22 cellular contexts compared by ENCODE assay signal in genomic region chr17:10200645-10201044, GRCh38. TPM values are rescaled to one million over a fixed set of nuclear protein-coding genes. Genes with fewer than 3 reads are reported as not detected.
DNase-seq lines count a peak whose midpoint lies in the region; ATAC-seq, FAIRE-seq and TF ChIP-seq lines count a peak whose summit lies in the region.
"Had no signal": no experiment of that assay in that cellular context is flagged by ENCODE, and none has a peak within 500 bp of the region (broad histone marks: within the 10 kb centered on the region; RNA-seq: fewer than 3 reads in every experiment).

No MANE protein-coding gene starts in this region.

- H3K27ac Mint-ChIP-seq in astrocyte (ENCODE audit: unreplicated experiment), result no peak overlapping the region
- no peak overlapping the region for H3K27ac Mint-ChIP-seq in mesothelial cell of epicardium
- H3K27ac Mint-ChIP-seq: CD4-positive, alpha-beta memory T cell had no signal

- no peaks in the 10 kb centered on the region for H4K20me1 ChIP-seq in astrocyte (ENCODE audit: insufficient read depth, low read length)
- H4K20me1 ChIP-seq in osteoblast (ENCODE audit: insufficient read depth, low read length), result no peaks in the 10 kb centered on the region

- H3K4me3 ChIP-seq in astrocyte (ENCODE audit: insufficient read depth, low read depth, low read length) (no peak overlapping the region), osteoblast (ENCODE audit: insufficient read depth, low read length) (no peak overlapping the region)
- H3K4me3 ChIP-seq: A549, GM23248 had no signal

- no peaks in the 10 kb centered on the region for H3K9me3 ChIP-seq in astrocyte (ENCODE audit: insufficient read depth, low read depth, low read length)
- no peaks in the 10 kb centered on the region for H3K9me3 ChIP-seq in osteoblast (ENCODE audit: low read depth, low read length)

- no peaks in the 10 kb centered on the region for H3K36me3 ChIP-seq in astrocyte (ENCODE audit: insufficient read depth, low read length)
- H3K36me3 ChIP-seq in osteoblast (ENCODE audit: insufficient read depth, low read length), result no peaks in the 10 kb centered on the region

- H3K4me3 Mint-ChIP-seq in astrocyte (ENCODE audit: unreplicated experiment), result peak overlapping the region; percentile 55
- H3K4me3 Mint-ChIP-seq in mesothelial cell of epicardium, result peak overlapping the region; percentile 62

- ATAC-seq in GM21529 (IDR thresholded peaks at IDR 0.05; ENCODE audit: unreplicated experiment), result no peak
- ATAC-seq: A549 had no signal

- H3K27me3 ChIP-seq in astrocyte (ENCODE audit: insufficient read depth, low read length) (peaks cover 28% of the 10 kb centered on the region), osteoblast (ENCODE audit: insufficient read depth, low read length) (peaks cover 10% of the 10 kb centered on the region)

- H3K79me2 ChIP-seq in astrocyte (ENCODE audit: insufficient read depth, low read length) (no peaks in the 10 kb centered on the region), osteoblast (ENCODE audit: insufficient read depth, low read length) (no peaks in the 10 kb centered on the region)

- no peak overlapping the region for H3K9ac ChIP-seq in astrocyte (ENCODE audit: low read length)
- H3K9ac ChIP-seq: GM23248 had no signal

- H3K9me3 Mint-ChIP-seq in astrocyte (ENCODE audit: unreplicated experiment) (peaks cover 8% of the 10 kb centered on the region), mesothelial cell of epicardium (peaks cover 19% of the 10 kb centered on the region)

- H3K36me3 Mint-ChIP-seq in astrocyte (ENCODE audit: low read depth, unreplicated experiment) (peaks cover 5% of the 10 kb centered on the region), mesothelial cell of epicardium (peaks cover 8% of the 10 kb centered on the region)
- H3K36me3 Mint-ChIP-seq: CD4-positive, alpha-beta memory T cell had no signal

- no peak for TF ChIP-seq CTCF in astrocyte (IDR thresholded peaks at IDR 0.05; ENCODE audit: insufficient read depth, low read depth, low read length)
- TF ChIP-seq CTCF in mesothelial cell of epicardium (IDR thresholded peaks at IDR 0.05; ENCODE audit: unreplicated experiment), result no peak
- no peak for TF ChIP-seq CTCF in osteoblast (IDR thresholded peaks at IDR 0.05; ENCODE audit: extremely low read depth, low read depth, low read length)

- no peak overlapping the region for H2AFZ ChIP-seq in astrocyte (ENCODE audit: low read depth, low read length)
- H2AFZ ChIP-seq in osteoblast (ENCODE audit: low read length), result no peak overlapping the region
- H2AFZ ChIP-seq: GM23248 had no signal

- H3K4me1 ChIP-seq in astrocyte (ENCODE audit: insufficient read depth, low read length), result no peaks in the 10 kb centered on the region
- H3K4me1 ChIP-seq in osteoblast (ENCODE audit: insufficient read depth, low read length), result no peaks in the 10 kb centered on the region
- H3K4me1 ChIP-seq: A549 had no signal

- DNase-seq in astrocyte (ENCODE audit: low read depth) (no peak), mesothelial cell of epicardium (ENCODE audit: low spot score in 2 of 2, unreplicated experiment in 2 of 2) (no peak), osteoblast (ENCODE audit: insufficient read length, low spot score, missing footprints) (peak; percentile 18), hippocampal formation (lab: John Stamatoyannopoulos, UW) (no peak), Ammon's horn (ENCODE audit: low spot score) (no peak)
- DNase-seq: 8988T; ACHN; AML-193; C1 segment of cervical spinal cord; Calu3; CD4-positive, alpha-beta memory T cell; COR-L47; DMS153; DND-41; GM23248; H7; HCEC 1CT had no signal

- H3K27ac ChIP-seq in astrocyte (ENCODE audit: low read depth, low read length) (no peak overlapping the region), osteoblast (ENCODE audit: low read depth, low read length) (no peak overlapping the region)
- H3K27ac ChIP-seq: A549, GM23248 had no signal

- FAIRE-seq in astrocyte (lab: Jason Lieb, UNC), result no peak
- FAIRE-seq: A549, G401.6, GM12892, H1 had no signal

- no peaks in the 10 kb centered on the region for H3K4me1 Mint-ChIP-seq in astrocyte (ENCODE audit: low read depth, unreplicated experiment)
- peaks cover 14% of the 10 kb centered on the region for H3K4me1 Mint-ChIP-seq in mesothelial cell of epicardium

- H3K27me3 Mint-ChIP-seq in astrocyte (ENCODE audit: low read depth, unreplicated experiment) (peaks cover 41% of the 10 kb centered on the region), mesothelial cell of epicardium (ENCODE audit: low read depth) (peaks cover 12% of the 10 kb centered on the region)

- H3K4me2 ChIP-seq in astrocyte (ENCODE audit: low read length) (no peak overlapping the region), osteoblast (ENCODE audit: insufficient read depth, low read length) (no peak overlapping the region)
- H3K4me2 ChIP-seq: A549 had no signal

RNA-seq across cellular contexts. Expression of gene GAS7, which starts 2.2 kb away (rescaled TPM):
- total RNA-seq in astrocyte (8.5 and 10.2 TPM in 2 replicates), mesothelial cell of epicardium (41.0 to 47.7 TPM (median 44.0 TPM) in 3 replicates), osteoblast (1.8 and 3.6 TPM in 2 replicates)
